In the genomic region with DNA sequence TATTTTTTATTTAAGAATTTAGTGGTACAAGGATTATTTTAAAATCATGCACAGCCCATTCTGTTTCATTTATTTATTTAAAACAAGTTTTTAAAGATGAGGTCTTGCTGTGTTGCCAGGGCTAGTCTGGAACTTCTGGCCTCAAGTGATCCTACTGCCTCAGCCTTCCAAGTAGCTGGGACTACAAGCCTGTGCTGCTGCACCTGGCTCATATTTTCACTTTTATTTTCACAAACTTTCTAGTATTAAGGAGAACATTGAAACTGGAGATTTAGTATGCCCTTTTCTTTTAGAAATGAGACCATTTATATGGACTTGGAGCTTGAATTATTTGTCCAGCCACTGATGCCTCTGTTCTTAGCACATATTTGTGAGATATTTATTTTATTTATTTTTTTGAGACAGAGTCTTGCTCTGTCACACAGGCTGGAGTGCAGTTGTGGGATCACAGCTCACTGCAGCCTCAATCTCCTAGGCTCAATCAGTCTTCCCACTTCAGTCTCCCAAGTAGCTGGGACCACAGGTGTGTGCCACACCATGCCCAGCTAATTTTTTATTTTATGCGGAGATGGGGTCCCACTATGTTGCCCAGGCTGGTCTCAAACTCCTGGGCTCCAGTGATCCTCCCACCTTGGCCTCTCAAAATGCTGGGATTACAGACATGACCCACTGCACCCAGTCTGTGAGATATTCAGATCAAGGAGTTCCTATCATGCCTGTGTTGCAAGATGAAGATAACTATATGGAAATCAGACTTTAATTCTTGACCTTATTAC, we compare ENCODE assay signal across 17 cellular contexts. TPM values are rescaled to one million over a fixed set of nuclear protein-coding genes. Genes with fewer than 3 reads are reported as not detected.
DNase-seq lines count a peak whose midpoint lies in the region; ATAC-seq and TF ChIP-seq lines count a peak whose summit lies in the region.
"Had no signal": no experiment of that assay in that cellular context is flagged by ENCODE, and none has a peak within 500 bp of the region (broad histone marks: within the 10 kb centered on the region; RNA-seq: fewer than 3 reads in every experiment).

No MANE protein-coding gene starts in this region.

- peaks cover 7% of the 10 kb centered on the region for H3F3A ChIP-seq in SK-N-SH (replicated peaks; ENCODE audit: insufficient read depth)

- H3K4me1 ChIP-seq in SK-N-SH (ENCODE audit: control insufficient read depth in 1 of 2, insufficient read depth in 2 of 2, low read depth in 1 of 2, low read length in 1 of 2) (peaks cover 9% of the 10 kb centered on the region in 2 experiments; a peak in 3 of 4 replicates), iPS-20b (ENCODE audit: insufficient read depth, low read length) (peaks cover 41% of the 10 kb centered on the region), foreskin keratinocyte (peaks cover 8% of the 10 kb centered on the region)

- H3K4me3 ChIP-seq in SK-N-SH (ENCODE audit: low read depth in 2 of 2, low read length in 1 of 2) (no peak overlapping the region), iPS-20b (ENCODE audit: low read length) (peak overlapping the region; percentile 53; the same call in 1 of the 2 replicates)
- H3K4me3 ChIP-seq: hepatocyte, thoracic aorta had no signal

- H3K27ac ChIP-seq in SK-N-SH (ENCODE audit: low read depth in 2 of 2, low read length in 1 of 2), result no peak overlapping the region
- peak overlapping the region; percentile 23; the same call in 1 of the 2 replicates for H3K27ac ChIP-seq in VCaP
- H3K27ac ChIP-seq in iPS-20b (ENCODE audit: low read length), result peak overlapping the region; percentile 91
- H3K27ac ChIP-seq in foreskin keratinocyte, result no peak overlapping the region
- H3K27ac ChIP-seq: 22Rv1, neutrophil, thoracic aorta had no signal

- TF ChIP-seq CTCF in SK-N-SH (IDR thresholded peaks at IDR 0.05) (no peak), VCaP (conservative IDR thresholded peaks at IDR 0.05) (no peak), foreskin keratinocyte (conservative IDR thresholded peaks at IDR 0.05) (no peak)

- CTCF ChIA-PET in SK-N-SH (lab: Yijun Ruan, JAX), result no interaction called here

- TF ChIP-seq RAD21 in SK-N-SH (IDR thresholded peaks at IDR 0.05; ENCODE audit: low read length), result no peak

- H2AFZ ChIP-seq in SK-N-SH (ENCODE audit: low read depth), result no peak overlapping the region
- H2AFZ ChIP-seq: hepatocyte had no signal

- peaks cover 76% of the 10 kb centered on the region for H3K79me2 ChIP-seq in SK-N-SH (ENCODE audit: insufficient read depth)

- H3K27me3 ChIP-seq in SK-N-SH (ENCODE audit: insufficient read depth) (no peaks in the 10 kb centered on the region), iPS-20b (ENCODE audit: insufficient read depth, low read length) (no peaks in the 10 kb centered on the region), foreskin keratinocyte (no peaks in the 10 kb centered on the region)
- H3K27me3 ChIP-seq: hepatocyte, neutrophil had no signal

- no peak for ATAC-seq in SK-N-SH treated with all-trans-retinoic acid at 6 μM for 48 hours
- ATAC-seq in GM21723 (IDR thresholded peaks at IDR 0.05; ENCODE audit: unreplicated experiment), result peak; percentile 35
- no peak for ATAC-seq in activated CD4-positive, CD25-positive, alpha-beta regulatory T cell treated with anti-CD3 and anti-CD28 coated beads, Interleukin-2, amount 50 U/mL, for 24 hours
- ATAC-seq in foreskin keratinocyte, result no peak

- POLR2A ChIA-PET in SK-N-SH (lab: Yijun Ruan, JAX), result no interaction called here

- H3K36me3 ChIP-seq in SK-N-SH (replicated peaks in 1 of 2; ENCODE audit: control insufficient read depth in 1 of 2, insufficient read depth in 2 of 2, low read length in 1 of 2) (no peaks in the 10 kb centered on the region), iPS-20b (ENCODE audit: insufficient read depth, low read depth, low read length) (no peaks in the 10 kb centered on the region)
- H3K36me3 ChIP-seq: neutrophil, thoracic aorta had no signal

- 0 out of 2 replicates have a peak overlapping the region, but pooled peaks have one; percentile 18 for H3K4me2 ChIP-seq in SK-N-SH

- H3K9me2 ChIP-seq in SK-N-SH, result no peaks in the 10 kb centered on the region

- DNase-seq in SK-N-SH, result no peak
- no peak for DNase-seq in foreskin keratinocyte
- no peak for DNase-seq in NCI-H1105 treated with DMSO at 0.1 percent for 48 hours (lab: John Stamatoyannopoulos, UW)
- DNase-seq: activated CD4-positive, CD25-positive, alpha-beta regulatory T cell treated with anti-CD3 and anti-CD28 coated beads, Interleukin-2, amount 50 U/mL, for 72 hours; effector memory CD4-positive, alpha-beta T cell; GDM1; left cardiac atrium; NCI-H2227 treated with DMSO at 0.1 percent for 48 hours had no signal

- H3K9ac ChIP-seq in SK-N-SH (no peak overlapping the region), iPS-20b (ENCODE audit: low read depth, low read length) (peak overlapping the region; percentile 79; the same call in 1 of the 2 replicates)

- H3K9me3 ChIP-seq in SK-N-SH, result no peaks in the 10 kb centered on the region
- H3K9me3 ChIP-seq in iPS-20b (ENCODE audit: insufficient read depth, low read depth, low read length), result no peaks in the 10 kb centered on the region
- H3K9me3 ChIP-seq: neutrophil, thoracic aorta had no signal

- H4K20me1 ChIP-seq in SK-N-SH (ENCODE audit: insufficient read depth), result no peaks in the 10 kb centered on the region

- TF ChIP-seq EP300 in SK-N-SH (IDR thresholded peaks at IDR 0.05; ENCODE audit: borderline replicate concordance in 1 of 2, low read depth in 1 of 2, low read length in 1 of 2), result no peak

- 100% methylated on average over 1 of the region's 1 CpG for WGBS in SK-N-SH (ENCODE audit: low lambda C conversion rate)

TF ChIP-seq in SK-N-SH, 30 proteins besides CTCF, POLR2A, EP300 and RAD21:
- no peak for TF ChIP-seq CHD2 (IDR thresholded peaks at IDR 0.05; ENCODE audit: low read length, partially characterized antibody)
- TF ChIP-seq TCF12 (IDR thresholded peaks at IDR 0.05), result no peak
- no peak for TF ChIP-seq SMC3 (IDR thresholded peaks at IDR 0.05; ENCODE audit: low read depth, low read length)
- TF ChIP-seq JUND (IDR thresholded peaks at IDR 0.05), result no peak
- TF ChIP-seq, protein P1, sequence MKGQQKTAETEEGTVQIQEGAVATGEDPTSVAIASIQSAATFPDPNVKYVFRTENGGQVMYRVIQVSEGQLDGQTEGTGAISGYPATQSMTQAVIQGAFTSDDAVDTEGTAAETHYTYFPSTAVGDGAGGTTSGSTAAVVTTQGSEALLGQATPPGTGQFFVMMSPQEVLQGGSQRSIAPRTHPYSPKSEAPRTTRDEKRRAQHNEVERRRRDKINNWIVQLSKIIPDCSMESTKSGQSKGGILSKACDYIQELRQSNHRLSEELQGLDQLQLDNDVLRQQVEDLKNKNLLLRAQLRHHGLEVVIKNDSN (IDR thresholded peaks at IDR 0.05; ENCODE audit: borderline replicate concordance, low read depth), result no peak
- no peak for TF ChIP-seq EZH2phosphoT487 (IDR thresholded peaks at IDR 0.05; ENCODE audit: borderline replicate concordance, low read depth)
- TF ChIP-seq, protein P2, sequence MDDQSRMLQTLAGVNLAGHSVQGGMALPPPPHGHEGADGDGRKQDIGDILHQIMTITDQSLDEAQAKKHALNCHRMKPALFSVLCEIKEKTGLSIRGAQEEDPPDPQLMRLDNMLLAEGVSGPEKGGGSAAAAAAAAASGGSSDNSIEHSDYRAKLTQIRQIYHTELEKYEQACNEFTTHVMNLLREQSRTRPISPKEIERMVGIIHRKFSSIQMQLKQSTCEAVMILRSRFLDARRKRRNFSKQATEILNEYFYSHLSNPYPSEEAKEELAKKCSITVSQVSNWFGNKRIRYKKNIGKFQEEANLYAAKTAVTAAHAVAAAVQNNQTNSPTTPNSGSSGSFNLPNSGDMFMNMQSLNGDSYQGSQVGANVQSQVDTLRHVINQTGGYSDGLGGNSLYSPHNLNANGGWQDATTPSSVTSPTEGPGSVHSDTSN (IDR thresholded peaks at IDR 0.05), result no peak
- TF ChIP-seq SIN3A (IDR thresholded peaks at IDR 0.05; ENCODE audit: borderline replicate concordance, low read depth, low read length), result no peak

TF ChIP-seq in SK-N-SH treated with all-trans-retinoic acid at 6 μM for 48 hours, 23 proteins besides CTCF, POLR2A, EP300 and RAD21 (continues in another document):
- TF ChIP-seq OSR1 (CRISPR knock-in tag; IDR thresholded peaks at IDR 0.05), result no peak
- no peak for TF ChIP-seq ZNF565 (CRISPR knock-in tag; conservative IDR thresholded peaks at IDR 0.05; ENCODE audit: low read depth)
- no peak for TF ChIP-seq TCF4 (CRISPR knock-in tag; IDR thresholded peaks at IDR 0.05; ENCODE audit: borderline replicate concordance)
- TF ChIP-seq BACH2 (CRISPR knock-in tag; IDR thresholded peaks at IDR 0.05; ENCODE audit: borderline replicate concordance), result no peak
- no peak for TF ChIP-seq ZC3H10 (CRISPR knock-in tag; IDR thresholded peaks at IDR 0.05)
- TF ChIP-seq, protein P3, sequence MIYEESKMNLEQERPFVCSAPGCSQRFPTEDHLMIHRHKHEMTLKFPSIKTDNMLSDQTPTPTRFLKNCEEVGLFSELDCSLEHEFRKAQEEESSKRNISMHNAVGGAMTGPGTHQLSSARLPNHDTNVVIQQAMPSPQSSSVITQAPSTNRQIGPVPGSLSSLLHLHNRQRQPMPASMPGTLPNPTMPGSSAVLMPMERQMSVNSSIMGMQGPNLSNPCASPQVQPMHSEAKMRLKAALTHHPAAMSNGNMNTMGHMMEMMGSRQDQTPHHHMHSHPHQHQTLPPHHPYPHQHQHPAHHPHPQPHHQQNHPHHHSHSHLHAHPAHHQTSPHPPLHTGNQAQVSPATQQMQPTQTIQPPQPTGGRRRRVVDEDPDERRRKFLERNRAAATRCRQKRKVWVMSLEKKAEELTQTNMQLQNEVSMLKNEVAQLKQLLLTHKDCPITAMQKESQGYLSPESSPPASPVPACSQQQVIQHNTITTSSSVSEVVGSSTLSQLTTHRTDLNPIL (CRISPR knock-in tag; IDR thresholded peaks at IDR 0.05; ENCODE audit: low read depth), result no peak
- TF ChIP-seq ESRRG (CRISPR knock-in tag; IDR thresholded peaks at IDR 0.05), result no peak
- TF ChIP-seq ZFP3 (CRISPR knock-in tag; IDR thresholded peaks at IDR 0.05), result no peak

RNA-seq across cellular contexts. Expression of a gene that starts 7.4 kb away (rescaled TPM):
- polyA plus RNA-seq in SK-N-SH (2012; rRNA removed) (6.6 and 7.6 TPM in 2 replicates), foreskin keratinocyte (3.0 TPM in 2 replicates)
- 7.4 and 9.5 TPM in 2 replicates for polyA plus RNA-seq in SK-N-SH (2012; cell fraction: cytosol; rRNA removed)
- 6.2 and 14.9 TPM in 2 replicates for polyA plus RNA-seq in SK-N-SH (2012; cell fraction: nucleus; rRNA removed)
- 9.2 and 9.4 TPM in 2 replicates for total RNA-seq in foreskin keratinocyte

Comparison
In these comparisons a context has a peak if more than half of its experiments do, and no peak if none do; other contexts are left out.
1. H3K27ac ChIP-seq: peak in VCaP (single experiment) and iPS-20b (single experiment); none in SK-N-SH (0 of 2) and foreskin keratinocyte (single experiment).